Comparison of ENCODE assay signal across 7 cellular contexts in the genomic region with DNA sequence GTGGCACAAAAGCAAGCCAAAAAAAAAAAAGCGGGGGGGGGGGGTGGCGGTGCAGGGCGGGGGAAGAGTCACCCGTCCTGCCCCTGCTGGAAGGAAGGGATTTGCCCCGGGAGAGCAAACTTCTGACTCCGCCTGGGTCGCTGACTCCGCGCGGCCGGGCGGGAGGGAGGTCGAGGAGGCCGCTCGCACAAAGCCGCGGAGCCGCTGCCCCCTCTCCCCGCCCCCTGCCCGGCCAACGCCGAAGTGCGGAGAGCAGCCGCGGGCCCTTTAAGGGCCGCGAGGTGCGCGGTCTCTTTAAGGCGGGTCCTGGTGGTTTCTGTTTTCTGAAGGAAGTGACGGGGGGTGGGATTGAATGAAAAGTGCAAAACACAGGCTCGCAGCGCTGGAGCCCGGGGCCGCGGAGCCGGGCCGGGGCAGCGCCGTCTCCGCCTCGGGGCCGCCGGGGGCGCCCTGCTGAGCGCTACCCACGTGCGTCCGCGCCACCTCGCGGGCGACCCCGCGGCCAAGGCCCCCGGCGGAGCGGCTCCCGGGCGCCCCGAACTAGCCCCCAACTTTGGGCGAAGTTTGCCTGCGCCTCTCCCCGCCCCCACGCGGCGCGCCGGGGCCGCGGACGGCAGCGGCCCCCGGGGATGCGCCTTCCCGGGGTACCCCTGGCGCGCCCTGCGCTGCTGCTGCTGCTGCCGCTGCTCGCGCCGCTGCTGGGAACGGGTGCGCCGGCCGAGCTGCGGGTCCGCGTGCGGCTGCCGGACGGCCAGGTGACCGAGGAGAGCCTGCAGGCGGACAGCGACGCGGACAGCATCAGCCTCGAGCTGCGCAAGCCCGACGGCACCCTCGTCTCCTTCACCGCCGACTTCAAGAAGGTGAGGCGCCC. TPM values are rescaled to one million over a fixed set of nuclear protein-coding genes. Genes with fewer than 3 reads are reported as not detected.
A peak's percentile ranks its signal among the peaks of the same experiment; 100 is the strongest.
DNase-seq lines count a peak whose midpoint lies in the region; ATAC-seq and TF ChIP-seq lines count a peak whose summit lies in the region.

TSS of gene OAF (plus strand) at position 382 of the 871 bp plus-strand sequence. CDS start at position 630, 248 bp downstream.

- H3K4me1 ChIP-seq in endocrine pancreas (ENCODE audit: control insufficient read depth, insufficient read depth, low read length): no peaks in the 10 kb centered on the region
- H3K4me1 ChIP-seq in mesendoderm (ENCODE audit: control insufficient read depth, low read depth, low read length): peaks cover 7% of the 10 kb centered on the region

- H3K4me2 ChIP-seq in mesendoderm (ENCODE audit: low read length): peak within 1 kb of the TSS; percentile 91

- no peak within 1 kb of the TSS for H4K5ac ChIP-seq in mesendoderm (ENCODE audit: low read length)

- H2BK120ac ChIP-seq in mesendoderm (ENCODE audit: low read depth, low read length): no peak within 1 kb of the TSS

- peak; percentile 93 for DNase-seq in GM13976 (ENCODE audit: low spot score)
- DNase-seq in NCI-H345 treated with DMSO at 0.1 percent for 48 hours (lab: John Stamatoyannopoulos, UW; ENCODE audit: unreplicated experiment): peak; percentile 8
- DNase-seq in activated CD8-positive, alpha-beta memory T cell treated with anti-CD3 and anti-CD28 coated beads for 4 hours (ENCODE audit: low read depth in 2 of 2): peak; percentile 20 to 22
- peak; percentile 94 for DNase-seq in mesendoderm
- DNase-seq in stimulated activated CD8-positive, alpha-beta memory T cell treated with anti-CD3 and anti-CD28 coated beads, Interleukin-12 subunit alpha, Interleukin-12 subunit beta, amount 100 ng/mL, for 4 hours (ENCODE audit: low read depth): peak; percentile 37

- H2AK5ac ChIP-seq in mesendoderm (ENCODE audit: low read length): no peak within 1 kb of the TSS

- TF ChIP-seq CTCF in GM13976 (IDR thresholded peaks at IDR 0.05; ENCODE audit: borderline replicate concordance, control extremely low read depth, extremely low read depth, insufficient read depth, missing control alignments): peak; percentile 22

- H2BK5ac ChIP-seq in mesendoderm (ENCODE audit: low read length): no peak within 1 kb of the TSS

- H3K56ac ChIP-seq in mesendoderm (ENCODE audit: low read length): peak within 1 kb of the TSS; percentile 85

- ATAC-seq in HG02852 (IDR thresholded peaks at IDR 0.05; ENCODE audit: unreplicated experiment): peak; percentile 84

- in situ Hi-C loops in GM13976 (cut with MboI; ENCODE audit: low sequenced_read_pairs, unreplicated experiment): no loop called here

- H3K9ac ChIP-seq in endocrine pancreas (ENCODE audit: control insufficient read depth, insufficient read depth, low read length): peak within 1 kb of the TSS; percentile 47
- peak within 1 kb of the TSS; percentile 69 for H3K9ac ChIP-seq in mesendoderm (ENCODE audit: low read length)

- H3K27me3 ChIP-seq in endocrine pancreas (ENCODE audit: control insufficient read depth, insufficient read depth, low read length): peaks cover 3% of the 10 kb centered on the region
- peaks cover 43% of the 10 kb centered on the region for H3K27me3 ChIP-seq in mesendoderm (ENCODE audit: insufficient read depth, low read length, poor library complexity)

- H3K79me2 ChIP-seq in mesendoderm (ENCODE audit: control insufficient read depth, insufficient read depth, low read length): no peaks in the 10 kb centered on the region

- H3K4ac ChIP-seq in mesendoderm (ENCODE audit: low read depth, low read length): no peak within 1 kb of the TSS

- H3K23ac ChIP-seq in mesendoderm (ENCODE audit: low read length): peak within 1 kb of the TSS; percentile 99

- H3K36me3 ChIP-seq in endocrine pancreas (ENCODE audit: control insufficient read depth, insufficient read depth, low read length) (no peaks in the 10 kb centered on the region), mesendoderm (ENCODE audit: control insufficient read depth, insufficient read depth, low read length) (no peaks in the 10 kb centered on the region)

- H3K79me1 ChIP-seq in mesendoderm (ENCODE audit: low read length): no peaks in the 10 kb centered on the region

- H3K27ac ChIP-seq in mesendoderm (ENCODE audit: low read depth, low read length): no peak within 1 kb of the TSS

- H3K9me3 ChIP-seq in endocrine pancreas (ENCODE audit: control insufficient read depth, low read length): no peaks in the 10 kb centered on the region

- no peak within 1 kb of the TSS for H4K8ac ChIP-seq in mesendoderm (ENCODE audit: low read depth, low read length)

- H2BK15ac ChIP-seq in mesendoderm (replicated peaks; ENCODE audit: low read depth): no peak within 1 kb of the TSS

- no CpG with 5 or more reads among the region's 106 CpGs for WGBS in mesendoderm (ENCODE audit: extremely low coverage, insufficient coverage, low lambda C conversion rate)

- peak within 1 kb of the TSS; percentile 21 for H3K18ac ChIP-seq in mesendoderm (ENCODE audit: low read length)

- no peak within 1 kb of the TSS for H3K4me3 ChIP-seq in endocrine pancreas (ENCODE audit: control insufficient read depth, insufficient read depth, low read length)
- H3K4me3 ChIP-seq in mesendoderm (ENCODE audit: low read length): peak within 1 kb of the TSS; percentile 39

RNA-seq across cellular contexts. Expression of gene OAF, which starts in this region (rescaled TPM):
- polyA plus RNA-seq in mesendoderm (2013, experiment 1 of 2): 0.48 TPM
- 0.36 TPM for polyA plus RNA-seq in mesendoderm (2013, experiment 2 of 2)

Comparison
In these comparisons a context has a peak if more than half of its experiments do, and no peak if none do; other contexts are left out.
1. DNase-seq: peak in every context shown above with its lines; median percentile 94 in mesendoderm; 93 in GM13976; 37 in stimulated activated CD8-positive, alpha-beta memory T cell treated with anti-CD3 and anti-CD28 coated beads, Interleukin-12 subunit alpha, Interleukin-12 subunit beta, amount 100 ng/mL, for 4 hours; 21 in activated CD8-positive, alpha-beta memory T cell treated with anti-CD3 and anti-CD28 coated beads for 4 hours; 8 in NCI-H345 treated with DMSO at 0.1 percent for 48 hours.